In the genomic region with DNA sequence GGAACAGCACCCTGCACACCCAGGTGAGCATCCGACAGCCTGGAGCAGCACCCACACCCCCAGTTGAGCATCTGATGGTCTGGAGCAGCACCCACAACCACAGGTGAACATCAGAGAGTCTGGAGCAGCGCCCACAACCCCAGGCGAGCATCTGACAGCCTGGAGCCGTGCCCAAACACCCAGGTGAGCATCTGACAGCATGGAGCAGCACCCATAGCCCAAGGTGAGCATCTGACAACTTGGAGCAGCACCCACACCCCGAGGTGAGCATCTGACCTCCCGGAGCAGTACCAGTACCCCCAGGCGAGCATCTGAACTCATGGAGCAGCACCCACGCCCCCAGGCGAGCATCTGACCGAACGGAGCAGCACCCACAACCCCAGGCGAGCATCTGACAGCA, we compare ENCODE assay signal across 2 cellular contexts. TPM values are rescaled to one million over a fixed set of nuclear protein-coding genes. Genes with fewer than 3 reads are reported as not detected.
"Had no signal": no experiment of that assay in that cellular context is flagged by ENCODE, and none has a peak within 500 bp of the region (broad histone marks: within the 10 kb centered on the region; RNA-seq: fewer than 3 reads in every experiment).

No MANE protein-coding gene starts in this region.

RNA-seq across cellular contexts. Expression of gene MMEL1, which starts 24.3 kb away (rescaled TPM):
- total RNA-seq: foreskin keratinocyte, thoracic aorta had no signal
